Comparison of ENCODE assay signal across 1 cellular context in the genomic region with DNA sequence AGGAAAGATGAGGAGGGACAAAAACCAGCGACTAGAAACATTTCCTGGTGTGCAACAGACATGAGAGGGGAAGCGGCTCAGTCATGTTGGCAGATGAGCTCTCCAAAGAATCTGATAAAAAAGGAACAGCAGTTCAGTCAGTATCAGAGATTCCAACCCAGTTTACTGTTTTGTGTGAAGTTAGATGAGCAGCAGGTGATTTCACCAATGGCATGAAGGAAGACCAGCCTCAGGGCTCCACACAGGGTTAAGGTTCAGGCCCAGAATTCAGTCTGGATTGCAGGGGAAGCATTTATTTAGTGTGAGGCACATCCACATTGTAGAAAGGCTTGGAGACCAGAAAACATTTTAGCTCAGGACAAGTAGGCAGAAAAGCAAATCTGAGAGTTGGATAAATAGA.
TF ChIP-seq lines count a peak whose summit lies in the region.

No MANE protein-coding gene starts in this region.

TF ChIP-seq in GM23338, 12 proteins besides CTCF, POLR2A, EP300 and RAD21:
- TF ChIP-seq, protein P1, sequence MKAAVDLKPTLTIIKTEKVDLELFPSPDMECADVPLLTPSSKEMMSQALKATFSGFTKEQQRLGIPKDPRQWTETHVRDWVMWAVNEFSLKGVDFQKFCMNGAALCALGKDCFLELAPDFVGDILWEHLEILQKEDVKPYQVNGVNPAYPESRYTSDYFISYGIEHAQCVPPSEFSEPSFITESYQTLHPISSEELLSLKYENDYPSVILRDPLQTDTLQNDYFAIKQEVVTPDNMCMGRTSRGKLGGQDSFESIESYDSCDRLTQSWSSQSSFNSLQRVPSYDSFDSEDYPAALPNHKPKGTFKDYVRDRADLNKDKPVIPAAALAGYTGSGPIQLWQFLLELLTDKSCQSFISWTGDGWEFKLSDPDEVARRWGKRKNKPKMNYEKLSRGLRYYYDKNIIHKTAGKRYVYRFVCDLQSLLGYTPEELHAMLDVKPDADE (IDR thresholded peaks at IDR 0.05) = no peak
- TF ChIP-seq ZNF114 (CRISPR knock-in tag; IDR thresholded peaks at IDR 0.05) (no peak), ZNF331 (CRISPR knock-in tag; IDR thresholded peaks at IDR 0.05; ENCODE audit: low read depth) (no peak), EZH2phosphoT487 (IDR thresholded peaks at IDR 0.05; ENCODE audit: unreplicated experiment) (no peak), NANOG (IDR thresholded peaks at IDR 0.05; ENCODE audit: borderline replicate concordance) (no peak), POLR2AphosphoS5 (IDR thresholded peaks at IDR 0.05; ENCODE audit: low read depth) (no peak), EZH2 (IDR thresholded peaks at IDR 0.05; ENCODE audit: low read depth, unreplicated experiment) (no peak), CREB1 (CRISPR knock-in tag; IDR thresholded peaks at IDR 0.05; ENCODE audit: low read depth) (no peak), JUNB (IDR thresholded peaks at IDR 0.05; ENCODE audit: unreplicated experiment) (no peak), STAT1 (IDR thresholded peaks at IDR 0.05; ENCODE audit: unreplicated experiment) (no peak)
- TF ChIP-seq, protein P2, sequence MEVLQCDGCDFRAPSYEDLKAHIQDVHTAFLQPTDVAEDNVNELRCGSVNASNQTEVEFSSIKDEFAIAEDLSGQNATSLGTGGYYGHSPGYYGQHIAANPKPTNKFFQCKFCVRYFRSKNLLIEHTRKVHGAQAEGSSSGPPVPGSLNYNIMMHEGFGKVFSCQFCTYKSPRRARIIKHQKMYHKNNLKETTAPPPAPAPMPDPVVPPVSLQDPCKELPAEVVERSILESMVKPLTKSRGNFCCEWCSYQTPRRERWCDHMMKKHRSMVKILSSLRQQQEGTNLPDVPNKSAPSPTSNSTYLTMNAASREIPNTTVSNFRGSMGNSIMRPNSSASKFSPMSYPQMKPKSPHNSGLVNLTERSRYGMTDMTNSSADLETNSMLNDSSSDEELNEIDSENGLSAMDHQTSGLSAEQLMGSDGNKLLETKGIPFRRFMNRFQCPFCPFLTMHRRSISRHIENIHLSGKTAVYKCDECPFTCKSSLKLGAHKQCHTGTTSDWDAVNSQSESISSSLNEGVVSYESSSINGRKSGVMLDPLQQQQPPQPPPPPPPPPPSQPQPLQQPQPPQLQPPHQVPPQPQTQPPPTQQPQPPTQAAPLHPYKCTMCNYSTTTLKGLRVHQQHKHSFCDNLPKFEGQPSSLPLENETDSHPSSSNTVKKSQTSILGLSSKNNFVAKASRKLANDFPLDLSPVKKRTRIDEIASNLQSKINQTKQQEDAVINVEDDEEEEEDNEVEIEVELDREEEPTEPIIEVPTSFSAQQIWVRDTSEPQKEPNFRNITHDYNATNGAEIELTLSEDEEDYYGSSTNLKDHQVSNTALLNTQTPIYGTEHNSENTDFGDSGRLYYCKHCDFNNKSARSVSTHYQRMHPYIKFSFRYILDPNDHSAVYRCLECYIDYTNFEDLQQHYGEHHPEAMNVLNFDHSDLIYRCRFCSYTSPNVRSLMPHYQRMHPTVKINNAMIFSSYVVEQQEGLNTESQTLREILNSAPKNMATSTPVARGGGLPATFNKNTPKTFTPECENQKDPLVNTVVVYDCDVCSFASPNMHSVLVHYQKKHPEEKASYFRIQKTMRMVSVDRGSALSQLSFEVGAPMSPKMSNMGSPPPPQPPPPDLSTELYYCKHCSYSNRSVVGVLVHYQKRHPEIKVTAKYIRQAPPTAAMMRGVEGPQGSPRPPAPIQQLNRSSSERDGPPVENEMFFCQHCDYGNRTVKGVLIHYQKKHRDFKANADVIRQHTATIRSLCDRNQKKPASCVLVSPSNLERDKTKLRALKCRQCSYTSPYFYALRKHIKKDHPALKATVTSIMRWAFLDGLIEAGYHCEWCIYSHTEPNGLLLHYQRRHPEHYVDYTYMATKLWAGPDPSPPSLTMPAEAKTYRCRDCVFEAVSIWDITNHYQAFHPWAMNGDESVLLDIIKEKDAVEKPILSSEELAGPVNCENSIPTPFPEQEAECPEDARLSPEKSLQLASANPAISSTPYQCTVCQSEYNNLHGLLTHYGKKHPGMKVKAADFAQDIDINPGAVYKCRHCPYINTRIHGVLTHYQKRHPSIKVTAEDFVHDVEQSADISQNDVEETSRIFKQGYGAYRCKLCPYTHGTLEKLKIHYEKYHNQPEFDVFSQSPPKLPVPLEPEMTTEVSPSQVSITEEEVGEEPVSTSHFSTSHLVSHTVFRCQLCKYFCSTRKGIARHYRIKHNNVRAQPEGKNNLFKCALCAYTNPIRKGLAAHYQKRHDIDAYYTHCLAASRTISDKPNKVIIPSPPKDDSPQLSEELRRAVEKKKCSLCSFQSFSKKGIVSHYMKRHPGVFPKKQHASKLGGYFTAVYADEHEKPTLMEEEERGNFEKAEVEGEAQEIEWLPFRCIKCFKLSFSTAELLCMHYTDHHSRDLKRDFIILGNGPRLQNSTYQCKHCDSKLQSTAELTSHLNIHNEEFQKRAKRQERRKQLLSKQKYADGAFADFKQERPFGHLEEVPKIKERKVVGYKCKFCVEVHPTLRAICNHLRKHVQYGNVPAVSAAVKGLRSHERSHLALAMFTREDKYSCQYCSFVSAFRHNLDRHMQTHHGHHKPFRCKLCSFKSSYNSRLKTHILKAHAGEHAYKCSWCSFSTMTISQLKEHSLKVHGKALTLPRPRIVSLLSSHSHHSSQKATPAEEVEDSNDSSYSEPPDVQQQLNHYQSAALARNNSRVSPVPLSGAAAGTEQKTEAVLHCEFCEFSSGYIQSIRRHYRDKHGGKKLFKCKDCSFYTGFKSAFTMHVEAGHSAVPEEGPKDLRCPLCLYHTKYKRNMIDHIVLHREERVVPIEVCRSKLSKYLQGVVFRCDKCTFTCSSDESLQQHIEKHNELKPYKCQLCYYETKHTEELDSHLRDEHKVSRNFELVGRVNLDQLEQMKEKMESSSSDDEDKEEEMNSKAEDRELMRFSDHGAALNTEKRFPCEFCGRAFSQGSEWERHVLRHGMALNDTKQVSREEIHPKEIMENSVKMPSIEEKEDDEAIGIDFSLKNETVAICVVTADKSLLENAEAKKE (CRISPR knock-in tag; IDR thresholded peaks at IDR 0.05) = no peak
- TF ChIP-seq, protein P3, sequence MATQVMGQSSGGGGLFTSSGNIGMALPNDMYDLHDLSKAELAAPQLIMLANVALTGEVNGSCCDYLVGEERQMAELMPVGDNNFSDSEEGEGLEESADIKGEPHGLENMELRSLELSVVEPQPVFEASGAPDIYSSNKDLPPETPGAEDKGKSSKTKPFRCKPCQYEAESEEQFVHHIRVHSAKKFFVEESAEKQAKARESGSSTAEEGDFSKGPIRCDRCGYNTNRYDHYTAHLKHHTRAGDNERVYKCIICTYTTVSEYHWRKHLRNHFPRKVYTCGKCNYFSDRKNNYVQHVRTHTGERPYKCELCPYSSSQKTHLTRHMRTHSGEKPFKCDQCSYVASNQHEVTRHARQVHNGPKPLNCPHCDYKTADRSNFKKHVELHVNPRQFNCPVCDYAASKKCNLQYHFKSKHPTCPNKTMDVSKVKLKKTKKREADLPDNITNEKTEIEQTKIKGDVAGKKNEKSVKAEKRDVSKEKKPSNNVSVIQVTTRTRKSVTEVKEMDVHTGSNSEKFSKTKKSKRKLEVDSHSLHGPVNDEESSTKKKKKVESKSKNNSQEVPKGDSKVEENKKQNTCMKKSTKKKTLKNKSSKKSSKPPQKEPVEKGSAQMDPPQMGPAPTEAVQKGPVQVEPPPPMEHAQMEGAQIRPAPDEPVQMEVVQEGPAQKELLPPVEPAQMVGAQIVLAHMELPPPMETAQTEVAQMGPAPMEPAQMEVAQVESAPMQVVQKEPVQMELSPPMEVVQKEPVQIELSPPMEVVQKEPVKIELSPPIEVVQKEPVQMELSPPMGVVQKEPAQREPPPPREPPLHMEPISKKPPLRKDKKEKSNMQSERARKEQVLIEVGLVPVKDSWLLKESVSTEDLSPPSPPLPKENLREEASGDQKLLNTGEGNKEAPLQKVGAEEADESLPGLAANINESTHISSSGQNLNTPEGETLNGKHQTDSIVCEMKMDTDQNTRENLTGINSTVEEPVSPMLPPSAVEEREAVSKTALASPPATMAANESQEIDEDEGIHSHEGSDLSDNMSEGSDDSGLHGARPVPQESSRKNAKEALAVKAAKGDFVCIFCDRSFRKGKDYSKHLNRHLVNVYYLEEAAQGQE (IDR thresholded peaks at IDR 0.05; ENCODE audit: unreplicated experiment) = no peak
